Comparison of ENCODE assay signal across 22 cellular contexts in the genomic region with DNA sequence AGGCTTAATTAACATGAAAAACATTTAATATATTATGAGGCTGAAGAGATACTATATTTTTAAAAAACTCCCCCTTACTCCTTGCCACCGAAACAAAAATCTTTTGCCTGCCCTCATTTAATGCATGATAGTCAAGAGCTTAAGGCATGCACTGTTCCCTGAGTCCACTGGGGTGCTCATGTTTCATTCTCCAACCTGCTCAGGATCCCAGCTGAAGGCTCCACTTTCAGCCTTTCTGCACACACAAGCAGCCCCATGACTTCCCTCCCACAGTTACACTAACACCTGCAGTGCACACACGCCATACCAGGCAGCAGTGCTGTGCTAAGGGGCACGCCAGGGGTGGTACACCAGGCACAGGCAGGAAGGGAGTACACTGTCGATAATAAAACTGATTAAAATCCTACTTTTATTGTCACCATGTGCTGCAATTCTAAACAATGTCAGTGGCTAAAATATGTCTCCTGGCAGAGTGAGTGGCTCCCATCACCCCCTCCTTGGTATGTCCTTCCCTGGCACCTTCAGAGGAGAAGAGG.
DNase-seq lines count a peak whose midpoint lies in the region; TF ChIP-seq lines count a peak whose summit lies in the region.
"Had no signal": no experiment of that assay in that cellular context is flagged by ENCODE, and none has a peak within 500 bp of the region (broad histone marks: within the 10 kb centered on the region; RNA-seq: fewer than 3 reads in every experiment).

No MANE protein-coding gene starts in this region.

- H3K36me3 Mint-ChIP-seq in neural progenitor cell = peaks cover 37% of the 10 kb centered on the region
- H3K36me3 Mint-ChIP-seq: activated naive CD8-positive, alpha-beta T cell treated with anti-CD3 and anti-CD28 coated beads for 36 hours had no signal

- H3K9me3 ChIP-seq in BE2C (peaks cover 4% of the 10 kb centered on the region; the same call in 1 of the 2 replicates), Loucy (ENCODE audit: insufficient read depth, low read depth, low read length) (no peaks in the 10 kb centered on the region), neural progenitor cell (ENCODE audit: low read depth) (no peaks in the 10 kb centered on the region)
- H3K9me3 ChIP-seq: ascending aorta, MG63 had no signal

- peaks cover 19% of the 10 kb centered on the region for H3K9me3 Mint-ChIP-seq in neural progenitor cell
- H3K9me3 Mint-ChIP-seq: activated CD4-positive, alpha-beta memory T cell treated with anti-CD3 and anti-CD28 coated beads, Interleukin-2, amount 10 ng/mL, durations not matched to agents 7 days and 5 days had no signal

- no peaks in the 10 kb centered on the region for H3K79me2 ChIP-seq in Loucy (ENCODE audit: insufficient read depth, low read length)
- H3K79me2 ChIP-seq in neural progenitor cell (ENCODE audit: low read depth) = no peaks in the 10 kb centered on the region

- H3F3A ChIP-seq in Loucy (ENCODE audit: low read depth) = no peaks in the 10 kb centered on the region
- no peaks in the 10 kb centered on the region for H3F3A ChIP-seq in neural progenitor cell (ENCODE audit: low read depth)

- no peak overlapping the region for H3K27ac ChIP-seq in neural progenitor cell
- H3K27ac ChIP-seq: ascending aorta, C4-2B had no signal

- H3K4me3 Mint-ChIP-seq in neural progenitor cell = no peak overlapping the region
- H3K4me3 Mint-ChIP-seq: activated CD4-positive, alpha-beta memory T cell treated with anti-CD3 and anti-CD28 coated beads, Interleukin-2, amount 10 ng/mL, durations not matched to agents 7 days and 5 days; activated naive CD8-positive, alpha-beta T cell treated with anti-CD3 and anti-CD28 coated beads for 36 hours; dendritic cell treated with granulocyte-macrophage colony-stimulating factor and Interleukin-4, amounts not matched to agents 40 ng/mL and 50 ng/mL, for 4 days had no signal

- H3K4me1 ChIP-seq in BE2C = peaks cover 3% of the 10 kb centered on the region
- no peaks in the 10 kb centered on the region for H3K4me1 ChIP-seq in Loucy (ENCODE audit: insufficient read depth, low read length, poor library complexity, severe bottlenecking)
- no peaks in the 10 kb centered on the region for H3K4me1 ChIP-seq in neural progenitor cell
- H3K4me1 ChIP-seq: ascending aorta had no signal

- no peak overlapping the region for H3K4me2 ChIP-seq in Loucy (ENCODE audit: low read depth, low read length, poor library complexity, severe bottlenecking)
- no peak overlapping the region for H3K4me2 ChIP-seq in neural progenitor cell

- DNase-seq in BE2C (no peak), choroid plexus epithelial cell (ENCODE audit: low read depth) (peak; percentile 39), neural progenitor cell (ENCODE audit: low spot score) (peak; percentile 18), erythroblast (lab: John Stamatoyannopoulos, UW) (no peak), DMS53 treated with DMSO at 0.1 percent for 48 hours (lab: John Stamatoyannopoulos, UW; ENCODE audit: unreplicated experiment) (no peak), NCI-H2029 treated with DMSO at 0.1 percent for 48 hours (lab: John Stamatoyannopoulos, UW) (no peak)
- DNase-seq: activated CD4-positive, alpha-beta memory T cell treated with anti-CD3 and anti-CD28 coated beads, Interleukin-2, amount 10 ng/mL, durations not matched to agents 7 days and 5 days; activated effector memory CD4-positive, alpha-beta T cell treated with Interleukin-2 at 50 U/mL for 16 hours; activated naive CD8-positive, alpha-beta T cell treated with anti-CD3 and anti-CD28 coated beads for 36 hours; caudate nucleus; mesenchymal stem cell; MG63; NCI-H2107; NCI-H526 treated with DMSO at 0.1 percent for 48 hours; nucleus accumbens; small intestine; substantia nigra had no signal

- H3K27me3 ChIP-seq in BE2C (no peaks in the 10 kb centered on the region), Loucy (ENCODE audit: insufficient read depth, low read length, poor library complexity, severe bottlenecking) (no peaks in the 10 kb centered on the region), neural progenitor cell (no peaks in the 10 kb centered on the region)
- H3K27me3 ChIP-seq: ascending aorta, MG63 had no signal

- H3K27ac Mint-ChIP-seq in neural progenitor cell = no peak overlapping the region
- H3K27ac Mint-ChIP-seq: activated CD4-positive, alpha-beta memory T cell treated with anti-CD3 and anti-CD28 coated beads, Interleukin-2, amount 10 ng/mL, durations not matched to agents 7 days and 5 days; activated naive CD8-positive, alpha-beta T cell treated with anti-CD3 and anti-CD28 coated beads for 36 hours; dendritic cell treated with granulocyte-macrophage colony-stimulating factor and Interleukin-4, amounts not matched to agents 40 ng/mL and 50 ng/mL, for 4 days had no signal

- no peaks in the 10 kb centered on the region for H3K9me2 ChIP-seq in Loucy (replicated peaks; ENCODE audit: low read depth, low read length)

- H3K36me3 ChIP-seq in BE2C (peaks cover 14% of the 10 kb centered on the region), Loucy (ENCODE audit: insufficient read depth, low read length) (no peaks in the 10 kb centered on the region), neural progenitor cell (no peaks in the 10 kb centered on the region)
- H3K36me3 ChIP-seq: MG63 had no signal

- TF ChIP-seq CTCF in BE2C (IDR thresholded peaks at IDR 0.05; ENCODE audit: low read depth, low read length) (0 out of 2 replicates have a peak, but pooled peaks have one; percentile 11), Loucy (conservative IDR thresholded peaks at IDR 0.05; ENCODE audit: low read length) (peak; percentile 37), choroid plexus epithelial cell (conservative IDR thresholded peaks at IDR 0.05; ENCODE audit: low read depth, low read length) (peak; percentile 30), neural progenitor cell (IDR thresholded peaks at IDR 0.05) (peak; percentile 28)

- H2AFZ ChIP-seq in Loucy (ENCODE audit: low read length) (0 out of 2 replicates have a peak overlapping the region, but pooled peaks have one; percentile 38), neural progenitor cell (replicated peaks) (no peak overlapping the region)

- peaks cover 2% of the 10 kb centered on the region for H3K27me3 Mint-ChIP-seq in neural progenitor cell (ENCODE audit: insufficient read depth, low read depth)
- H3K27me3 Mint-ChIP-seq: dendritic cell treated with granulocyte-macrophage colony-stimulating factor and Interleukin-4, amounts not matched to agents 40 ng/mL and 50 ng/mL, for 4 days had no signal

- H3K4me1 Mint-ChIP-seq in neural progenitor cell = no peaks in the 10 kb centered on the region
- H3K4me1 Mint-ChIP-seq: activated CD4-positive, alpha-beta memory T cell treated with anti-CD3 and anti-CD28 coated beads, Interleukin-2, amount 10 ng/mL, durations not matched to agents 7 days and 5 days; activated naive CD8-positive, alpha-beta T cell treated with anti-CD3 and anti-CD28 coated beads for 36 hours had no signal

- H3K4me3 ChIP-seq in BE2C (ENCODE audit: low read depth, low read length) (no peak overlapping the region), Loucy (ENCODE audit: low read length, poor library complexity, severe bottlenecking) (no peak overlapping the region), choroid plexus epithelial cell (ENCODE audit: low read depth, low read length) (no peak overlapping the region), neural progenitor cell (no peak overlapping the region)
- H3K4me3 ChIP-seq: ascending aorta, K562, MG63 had no signal

- H3K9ac ChIP-seq in Loucy (ENCODE audit: low read depth, low read length, poor library complexity, severe bottlenecking) (no peak overlapping the region), neural progenitor cell (no peak overlapping the region)

- no peaks in the 10 kb centered on the region for H4K20me1 ChIP-seq in Loucy (ENCODE audit: insufficient read depth, low read length, poor library complexity, severe bottlenecking)
- no peaks in the 10 kb centered on the region for H4K20me1 ChIP-seq in neural progenitor cell (ENCODE audit: low read depth)

- TF ChIP-seq POLR2A in erythroblast (IDR thresholded peaks at IDR 0.05; ENCODE audit: low read length) = no peak

Comparison
In these comparisons a context has a peak if more than half of its experiments do, and no peak if none do; other contexts are left out.
1. DNase-seq: peak in choroid plexus epithelial cell (single experiment) and neural progenitor cell (single experiment); none in BE2C (single experiment), erythroblast (0 of 2), DMS53 treated with DMSO at 0.1 percent for 48 hours (single experiment) and NCI-H2029 treated with DMSO at 0.1 percent for 48 hours (single experiment).
2. Peak in every context shown above with its lines, with median percentiles within 50 percentile points of each other: CTCF ChIP-seq.